Comparison of ENCODE assay signal across 23 cellular contexts in genomic region chr3:13502791-13503060, GRCh38. TPM values are rescaled to one million over a fixed set of nuclear protein-coding genes. Genes with fewer than 3 reads are reported as not detected.
"Had no signal": no experiment of that assay in that cellular context is flagged by ENCODE, and none has a peak within 500 bp of the region (broad histone marks: within the 10 kb centered on the region; RNA-seq: fewer than 3 reads in every experiment).

No MANE protein-coding gene starts in this region.

- DNase-seq: IMR-90, Karpas-422, KG1, MG63, NCI-H1092, NCI-H1105 treated with DMSO at 0.1 percent for 48 hours, NCI-H1417 treated with DMSO at 0.1 percent for 48 hours, NCI-H146, NCI-H1694 treated with DMSO at 0.1 percent for 48 hours, NCI-H1930, NCI-H2081, NCI-H2107, NCI-H2227 treated with DMSO at 0.1 percent for 48 hours, NCI-H524, NCI-H526 treated with DMSO at 0.1 percent for 48 hours, NCI-H748 treated with DMSO at 0.1 percent for 48 hours, RPMI8226, SIG-M5, SW 1271 had no signal

- H3K4me3 ChIP-seq: MG63, SJSA1, SK-N-MC had no signal

- H3K36me3 ChIP-seq: MG63, SJSA1 had no signal

- H3K27ac ChIP-seq: SJSA1, SK-N-MC had no signal

- ATAC-seq: HepG2 had no signal

- H3K27me3 ChIP-seq: MG63, SJSA1 had no signal

- H3K9me3 ChIP-seq: MG63, SJSA1 had no signal

RNA-seq across cellular contexts. Expression of gene FBLN2, which starts 46.2 kb away (rescaled TPM):
- total RNA-seq: HepG2, NCI-H460 had no signal
